In the genomic region with DNA sequence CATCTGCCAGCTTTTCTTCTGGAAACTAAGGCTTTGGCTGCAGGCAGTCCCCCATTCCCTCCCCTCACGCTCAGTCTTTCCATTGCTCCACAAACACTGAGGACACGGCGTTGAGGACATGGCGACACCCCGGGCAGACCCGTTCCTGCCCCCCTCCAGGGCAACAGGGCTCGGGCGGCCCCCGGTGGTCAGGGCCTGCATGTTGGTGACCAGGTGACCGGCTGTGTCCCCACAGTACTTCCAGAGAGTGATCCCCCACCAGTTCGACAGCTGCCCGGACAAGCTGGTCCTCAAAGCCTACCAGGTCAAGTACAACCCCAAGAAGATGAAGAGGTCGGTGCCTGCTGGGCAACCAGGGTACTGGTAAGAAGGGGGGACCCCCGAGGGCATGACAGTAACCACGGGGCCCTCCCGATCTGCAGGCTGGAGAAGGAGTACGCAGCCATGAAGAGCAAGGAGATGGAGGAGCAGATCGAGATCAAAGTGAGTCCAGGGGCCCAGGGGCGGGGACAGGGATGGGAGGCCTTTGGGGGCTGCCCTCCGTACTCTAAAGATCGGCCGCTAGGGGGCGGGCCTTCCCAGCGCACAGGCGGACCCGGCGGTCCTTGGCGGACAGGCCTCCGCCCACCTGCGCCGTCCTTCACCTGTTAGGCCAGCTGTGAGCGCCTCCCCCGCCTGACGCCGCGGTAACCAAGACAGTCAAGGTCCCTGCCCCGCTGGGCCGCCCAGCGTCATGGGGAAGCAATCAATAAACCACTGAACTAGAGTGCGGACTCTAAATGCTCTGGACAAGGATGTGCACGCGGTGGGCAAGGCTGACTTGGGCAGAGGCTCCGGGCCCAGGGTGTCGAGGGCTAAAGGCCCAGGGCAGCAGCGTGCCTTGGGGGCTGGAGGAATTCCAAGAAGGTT, we compare ENCODE assay signal across 8 cellular contexts. TPM values are rescaled to one million over a fixed set of nuclear protein-coding genes. Genes with fewer than 3 reads are reported as not detected.
DNase-seq lines count a peak whose midpoint lies in the region; ATAC-seq lines count a peak whose summit lies in the region.

No MANE protein-coding gene starts in this region.

- ATAC-seq in GM19351 (IDR thresholded peaks at IDR 0.05; ENCODE audit: unreplicated experiment) (peak; percentile 42), left lobe of liver (peak; percentile 97), HG03196 (IDR thresholded peaks at IDR 0.05; ENCODE audit: unreplicated experiment) (no peak)

- peak; percentile 86 for DNase-seq in AG08395 (ENCODE audit: low spot score)
- DNase-seq in NCI-H2196 treated with DMSO at 0.1 percent for 48 hours (lab: John Stamatoyannopoulos, UW; ENCODE audit: unreplicated experiment) = peak; percentile 94
- DNase-seq in activated CD4-positive, alpha-beta T cell treated with anti-CD3 and anti-CD28 coated beads for 24 hours (ENCODE audit: low read depth in 2 of 2) = peak; percentile 51 to 65
- peak; percentile 75 for DNase-seq in cerebellum (ENCODE audit: low spot score)
- peak; percentile 96 for DNase-seq in left lobe of liver (ENCODE audit: low spot score)
- DNase-seq in stimulated activated CD4-positive, alpha-beta T cell treated with anti-CD3 and anti-CD28 coated beads, TNF-alpha, amount 100 ng/mL, for 48 hours (ENCODE audit: low read depth in 3 of 3) = peak in 2 of 3 donors; percentile 48 to 62

RNA-seq across cellular contexts. Expression of a gene that starts 21.1 kb away (rescaled TPM):
- 2.4 TPM for total RNA-seq in cerebellum
- total RNA-seq in left lobe of liver = 0.15 TPM

RNA-seq across cellular contexts. Expression of a gene that starts 23.1 kb away (rescaled TPM):
- 24.7 TPM for total RNA-seq in cerebellum
- 4.8 TPM for total RNA-seq in left lobe of liver

RNA-seq across cellular contexts. Expression of a gene that starts 35.2 kb away (rescaled TPM):
- not detected for total RNA-seq in cerebellum
- 4.3 TPM for total RNA-seq in left lobe of liver

RNA-seq across cellular contexts. Expression of a gene that starts 50.6 kb away (rescaled TPM):
- total RNA-seq in cerebellum (8.5 TPM), left lobe of liver (20.8 TPM)
